Comparison of ENCODE assay signal across 1 cellular context in genomic region chr13:27665761-27666160, GRCh38.
TF ChIP-seq lines count a peak whose summit lies in the region.

No MANE protein-coding gene starts in this region.

TF ChIP-seq in HepG2, 621 proteins besides CTCF, POLR2A, EP300 and RAD21:
- TF ChIP-seq NCOA5 (CRISPR knock-in tag; IDR thresholded peaks at IDR 0.05) (no peak), GABPA (IDR thresholded peaks at IDR 0.05; ENCODE audit: low read depth, low read length) (no peak), GABPA (CRISPR knock-in tag; IDR thresholded peaks at IDR 0.05; ENCODE audit: low read depth) (no peak), PCBP1 (IDR thresholded peaks at IDR 0.05; ENCODE audit: borderline replicate concordance, low read depth, low read length) (no peak)
